11 cellular contexts compared by ENCODE assay signal in genomic region chr13:30477346-30478235, GRCh38. TPM values are rescaled to one million over a fixed set of nuclear protein-coding genes. Genes with fewer than 3 reads are reported as not detected.
DNase-seq lines count a peak whose midpoint lies in the region; ATAC-seq, FAIRE-seq and TF ChIP-seq lines count a peak whose summit lies in the region.
"Had no signal": no experiment of that assay in that cellular context is flagged by ENCODE, and none has a peak within 500 bp of the region (broad histone marks: within the 10 kb centered on the region; RNA-seq: fewer than 3 reads in every experiment).

No MANE protein-coding gene starts in this region.

- peak; percentile 92 for FAIRE-seq in GM12892 (lab: Jason Lieb, UNC)

- H3K27ac ChIP-seq in VCaP = peak overlapping the region; percentile 55
- H3K27ac ChIP-seq: KMS-11 had no signal

- ATAC-seq in GM21423 (IDR thresholded peaks at IDR 0.05; ENCODE audit: unreplicated experiment) = peak; percentile 90
- peak; percentile 87 for ATAC-seq in HG03280 (IDR thresholded peaks at IDR 0.05; ENCODE audit: unreplicated experiment)
- no peak for ATAC-seq in HG02840 (IDR thresholded peaks at IDR 0.05; ENCODE audit: low FRiP score, unreplicated experiment)
- ATAC-seq: stimulated activated naive CD8-positive, alpha-beta T cell treated with anti-CD3 and anti-CD28 coated beads, Interleukin-15, Interleukin-2, amounts not matched to agents 100 U/mL and 50 U/mL, for 24 hours had no signal

- TF ChIP-seq CTCF in VCaP (conservative IDR thresholded peaks at IDR 0.05) = no peak

- DNase-seq in GM12892 (ENCODE audit: insufficient read length) = no peak
- DNase-seq in NCI-H1092 treated with DMSO at 0.1 percent for 48 hours (lab: John Stamatoyannopoulos, UW) = no peak
- DNase-seq in hepatic stellate cell (ENCODE audit: low spot score) = no peak
- no peak for DNase-seq in stimulated activated CD4-positive, alpha-beta T cell treated with anti-CD3 and anti-CD28 coated beads, Interleukin-4, amount 100 ng/mL, for 1 hour
- DNase-seq: Caco-2; stimulated activated naive CD8-positive, alpha-beta T cell treated with anti-CD3 and anti-CD28 coated beads, Interleukin-15, Interleukin-2, amounts not matched to agents 100 U/mL and 50 U/mL, for 24 hours had no signal

- TF ChIP-seq POLR2A in GM12892 (IDR thresholded peaks at IDR 0.05; ENCODE audit: low read depth, low read length) = no peak

RNA-seq across cellular contexts. Expression of gene HMGB1, which starts 11.9 kb away (rescaled TPM):
- polyA plus RNA-seq in GM12892 (2012; ENCODE audit: missing spikeins) = 575 TPM

RNA-seq across cellular contexts. Expression of gene UBE2L5, which starts 55.3 kb away (rescaled TPM):
- 0.53 TPM for polyA plus RNA-seq in GM12892 (2012; ENCODE audit: missing spikeins)
